In genomic region chr22:49779853-49780271, GRCh38 we compare ENCODE assay signal across 30 cellular contexts. TPM values are rescaled to one million over a fixed set of nuclear protein-coding genes. Genes with fewer than 3 reads are reported as not detected.
DNase-seq lines count a peak whose midpoint lies in the region; ATAC-seq, FAIRE-seq and TF ChIP-seq lines count a peak whose summit lies in the region.
"Had no signal": no experiment of that assay in that cellular context is flagged by ENCODE, and none has a peak within 500 bp of the region (broad histone marks: within the 10 kb centered on the region; RNA-seq: fewer than 3 reads in every experiment).

No MANE protein-coding gene starts in this region.

- ATAC-seq in activated CD8-positive, alpha-beta T cell treated with anti-CD3 and anti-CD28 coated beads for 36 hours = no peak
- ATAC-seq in HG03108 (IDR thresholded peaks at IDR 0.05; ENCODE audit: unreplicated experiment) = no peak
- ATAC-seq: activated T-helper 17 cell treated with anti-CD3 and anti-CD28 coated beads, Interleukin-2, amount 50 U/mL, for 72 hours; effector memory CD8-positive, alpha-beta T cell; stimulated activated naive CD8-positive, alpha-beta T cell treated with anti-CD3 and anti-CD28 coated beads, Interleukin-15, amount 100 ng/mL, for 72 hours had no signal

- FAIRE-seq in kidney (lab: Jason Lieb, UNC) = no peak
- FAIRE-seq: colon, D721Med had no signal

- H3K27ac Mint-ChIP-seq in brain = peak overlapping the region in 3 of 5 experiments; percentile 52 to 84 (median 81)
- no peak overlapping the region for H3K27ac Mint-ChIP-seq in activated CD8-positive, alpha-beta T cell treated with anti-CD3 and anti-CD28 coated beads for 36 hours
- H3K27ac Mint-ChIP-seq: activated B cell treated with CpG ODN at 0.5 μM for 24 hours; activated T-helper 17 cell treated with anti-CD3 and anti-CD28 coated beads, Interleukin-2, amount 50 U/mL, for 72 hours had no signal

- CTCF ChIA-PET in HEK293 (lab: Yijun Ruan, JAX) = interaction anchor here (0.6 kb wide), 1 partner anchor 646 kb away, joined by 4 read pairs; no protein-coding TSS in a partner anchor
- CTCF ChIA-PET in activated CD8-positive, alpha-beta T cell treated with anti-CD3 and anti-CD28 coated beads for 36 hours (lab: Charles Lee) = no interaction called here

- no peak overlapping the region for H3K9ac ChIP-seq in kidney (ENCODE audit: low read length in 2 of 2)

- peaks cover 17% of the 10 kb centered on the region for H3K4me1 Mint-ChIP-seq in brain
- H3K4me1 Mint-ChIP-seq in activated CD8-positive, alpha-beta T cell treated with anti-CD3 and anti-CD28 coated beads for 36 hours (ENCODE audit: low read depth) = peaks cover 12% of the 10 kb centered on the region
- H3K4me1 Mint-ChIP-seq: activated B cell treated with CpG ODN at 0.5 μM for 24 hours; activated T-helper 17 cell treated with anti-CD3 and anti-CD28 coated beads, Interleukin-2, amount 50 U/mL, for 72 hours had no signal

- intact Hi-C loops in kidney (cut with DNase I) = no loop called here
- intact Hi-C loops in activated CD8-positive, alpha-beta T cell treated with anti-CD3 and anti-CD28 coated beads for 36 hours (cut with micrococcal nuclease) = no loop called here

- H3K27me3 Mint-ChIP-seq in brain = no peaks in the 10 kb centered on the region
- no peaks in the 10 kb centered on the region for H3K27me3 Mint-ChIP-seq in activated CD8-positive, alpha-beta T cell treated with anti-CD3 and anti-CD28 coated beads for 36 hours
- H3K27me3 Mint-ChIP-seq: activated B cell treated with CpG ODN at 0.5 μM for 24 hours; activated T-helper 17 cell treated with anti-CD3 and anti-CD28 coated beads, Interleukin-2, amount 50 U/mL, for 72 hours; effector memory CD8-positive, alpha-beta T cell; stimulated activated naive CD8-positive, alpha-beta T cell treated with anti-CD3 and anti-CD28 coated beads, Interleukin-15, amount 100 ng/mL, for 72 hours had no signal

- TF ChIP-seq CTCF in HEK293 (tag by site-specific recombination; IDR thresholded peaks at IDR 0.05) = no peak
- no peak for TF ChIP-seq CTCF in brain (conservative IDR thresholded peaks at IDR 0.05)
- TF ChIP-seq CTCF in kidney (IDR thresholded peaks at IDR 0.05; ENCODE audit: borderline replicate concordance, extremely low read depth, insufficient read depth) = no peak
- TF ChIP-seq CTCF in retinal pigment epithelial cell (conservative IDR thresholded peaks at IDR 0.05; ENCODE audit: low read depth, low read length) = peak; percentile 9
- no peak for TF ChIP-seq CTCF in activated CD8-positive, alpha-beta T cell treated with anti-CD3 and anti-CD28 coated beads for 36 hours (IDR thresholded peaks at IDR 0.05)

- H3K9me3 Mint-ChIP-seq in brain = no peaks in the 10 kb centered on the region
- no peaks in the 10 kb centered on the region for H3K9me3 Mint-ChIP-seq in activated CD8-positive, alpha-beta T cell treated with anti-CD3 and anti-CD28 coated beads for 36 hours
- H3K9me3 Mint-ChIP-seq: activated B cell treated with CpG ODN at 0.5 μM for 24 hours; activated naive CD4-positive, alpha-beta T cell treated with anti-CD3 and anti-CD28 coated beads, Interleukin-2, amount 50 U/mL, for 72 hours; activated T-helper 17 cell treated with anti-CD3 and anti-CD28 coated beads, Interleukin-2, amount 50 U/mL, for 72 hours; effector memory CD8-positive, alpha-beta T cell; H9; stimulated activated naive CD8-positive, alpha-beta T cell treated with anti-CD3 and anti-CD28 coated beads, Interleukin-15, amount 100 ng/mL, for 72 hours had no signal

- H3K9me3 ChIP-seq in HEK293 (ENCODE audit: control insufficient read depth, insufficient read depth, low read depth, low read length) = no peaks in the 10 kb centered on the region
- no peaks in the 10 kb centered on the region for H3K9me3 ChIP-seq in kidney (ENCODE audit: control insufficient read depth in 1 of 2, low read length in 2 of 2)
- H3K9me3 ChIP-seq: esophagus muscularis mucosa, tibial nerve had no signal

- peaks cover 44% of the 10 kb centered on the region for H3K36me3 Mint-ChIP-seq in brain
- H3K36me3 Mint-ChIP-seq in activated CD8-positive, alpha-beta T cell treated with anti-CD3 and anti-CD28 coated beads for 36 hours (ENCODE audit: low read depth) = peaks cover 9% of the 10 kb centered on the region

- peak; percentile 75 for DNase-seq in kidney
- peak; percentile 64 for DNase-seq in retinal pigment epithelial cell (ENCODE audit: low read depth)
- DNase-seq in epidermal melanocyte (ENCODE audit: insufficient read length, low spot score) = no peak
- DNase-seq in activated CD8-positive, alpha-beta T cell treated with anti-CD3 and anti-CD28 coated beads for 36 hours = no peak
- DNase-seq in NCI-H1105 (lab: John Stamatoyannopoulos, UW) = no peak
- DNase-seq: activated B cell treated with CpG ODN at 0.5 μM for 24 hours; activated CD4-positive, alpha-beta T cell treated with anti-CD3 and anti-CD28 coated beads, Interleukin-2, amount 50 U/mL, for 48 hours; activated CD8-positive, alpha-beta memory T cell treated with anti-CD3 and anti-CD28 coated beads, Interleukin-2, amount 50 U/mL, for 48 hours; effector memory CD8-positive, alpha-beta T cell; foreskin melanocyte; H9; IMR-90; NCI-H1092 treated with DMSO at 0.1 percent for 48 hours; NCI-H2081 treated with DMSO at 0.1 percent for 48 hours; NCI-H446; NCI-H82; RPMI8226; stimulated activated CD4-positive, alpha-beta T cell treated with anti-CD3 and anti-CD28 coated beads, Interleukin-15, amount 100 ng/mL, for 24 hours; stimulated activated naive CD8-positive, alpha-beta T cell treated with anti-CD3 and anti-CD28 coated beads, Interleukin-15, amount 100 ng/mL, for 72 hours; T1000 had no signal

- peaks cover 7 to 91% of the 10 kb centered on the region in 2 experiments for H3K36me3 ChIP-seq in HEK293 (ENCODE audit: control insufficient read depth in 2 of 2, insufficient read depth in 1 of 2, low read length in 2 of 2)
- H3K36me3 ChIP-seq in kidney (ENCODE audit: control insufficient read depth in 1 of 2, insufficient read depth in 2 of 2, low read length in 2 of 2) = peaks cover 27 to 29% of the 10 kb centered on the region in 2 donors

- 0 out of 2 replicates have a peak overlapping the region, but pooled peaks have one; percentile 30 for H3K27ac ChIP-seq in HEK293 (ENCODE audit: extremely low read depth, low read depth, low read length)
- H3K27ac ChIP-seq in kidney (ENCODE audit: low read depth in 2 of 2, low read length in 2 of 2) = no peak overlapping the region
- H3K27ac ChIP-seq: C4-2B, esophagus muscularis mucosa, tibial nerve had no signal

- POLR2A ChIA-PET in HEK293 (lab: Yijun Ruan, JAX) = no interaction called here
- POLR2A ChIA-PET in activated CD8-positive, alpha-beta T cell treated with anti-CD3 and anti-CD28 coated beads for 36 hours (lab: Charles Lee) = no interaction called here

- no peak overlapping the region for H3K4me3 ChIP-seq in HEK293 (ENCODE audit: low read depth, low read length)
- H3K4me3 ChIP-seq in kidney (ENCODE audit: low read length in 2 of 2) = no peak overlapping the region
- H3K4me3 ChIP-seq in retinal pigment epithelial cell (ENCODE audit: low read length) = no peak overlapping the region
- H3K4me3 ChIP-seq: esophagus muscularis mucosa, tibial nerve had no signal

- H3K4me3 Mint-ChIP-seq in brain = no peak overlapping the region
- H3K4me3 Mint-ChIP-seq in activated CD8-positive, alpha-beta T cell treated with anti-CD3 and anti-CD28 coated beads for 36 hours = no peak overlapping the region
- H3K4me3 Mint-ChIP-seq: activated B cell treated with CpG ODN at 0.5 μM for 24 hours; activated T-helper 17 cell treated with anti-CD3 and anti-CD28 coated beads, Interleukin-2, amount 50 U/mL, for 72 hours; H9; stimulated activated naive CD8-positive, alpha-beta T cell treated with anti-CD3 and anti-CD28 coated beads, Interleukin-15, amount 100 ng/mL, for 72 hours had no signal

- H3K4me1 ChIP-seq in HEK293 (ENCODE audit: control insufficient read depth, insufficient read depth, low read length) (no peaks in the 10 kb centered on the region), kidney (ENCODE audit: control insufficient read depth in 1 of 2, insufficient read depth in 1 of 2, low read depth in 1 of 2, low read length in 2 of 2) (peaks cover 0 to 2% of the 10 kb centered on the region in 2 donors)

TF ChIP-seq in HEK293, 187 proteins besides CTCF, POLR2A, EP300 and RAD21 (continues in another document):
- TF ChIP-seq ZFP41 (tag by site-specific recombination; IDR thresholded peaks at IDR 0.05; ENCODE audit: borderline replicate concordance) = no peak
- TF ChIP-seq ZNF629 (tag by site-specific recombination; IDR thresholded peaks at IDR 0.05) = no peak
- TF ChIP-seq ZNF623 (tag by site-specific recombination; IDR thresholded peaks at IDR 0.05) = no peak
- TF ChIP-seq WT1 (tag by site-specific recombination; IDR thresholded peaks at IDR 0.05) = no peak
- no peak for TF ChIP-seq ZNF645 (tag by site-specific recombination; IDR thresholded peaks at IDR 0.05)
- no peak for TF ChIP-seq ZBTB1 (tag by site-specific recombination; IDR thresholded peaks at IDR 0.05)
- TF ChIP-seq, protein P1, sequence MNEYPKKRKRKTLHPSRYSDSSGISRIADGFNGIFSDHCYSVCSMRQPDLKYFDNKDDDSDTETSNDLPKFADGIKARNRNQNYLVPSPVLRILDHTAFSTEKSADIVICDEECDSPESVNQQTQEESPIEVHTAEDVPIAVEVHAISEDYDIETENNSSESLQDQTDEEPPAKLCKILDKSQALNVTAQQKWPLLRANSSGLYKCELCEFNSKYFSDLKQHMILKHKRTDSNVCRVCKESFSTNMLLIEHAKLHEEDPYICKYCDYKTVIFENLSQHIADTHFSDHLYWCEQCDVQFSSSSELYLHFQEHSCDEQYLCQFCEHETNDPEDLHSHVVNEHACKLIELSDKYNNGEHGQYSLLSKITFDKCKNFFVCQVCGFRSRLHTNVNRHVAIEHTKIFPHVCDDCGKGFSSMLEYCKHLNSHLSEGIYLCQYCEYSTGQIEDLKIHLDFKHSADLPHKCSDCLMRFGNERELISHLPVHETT (tag by site-specific recombination; IDR thresholded peaks at IDR 0.05) = no peak

RNA-seq across cellular contexts. Expression of gene BRD1, which starts 47.8 kb away (rescaled TPM):
- polyA plus RNA-seq in brain (ENCODE audit: insufficient read depth, low read depth, low replicate concordance) (22.4 TPM), kidney (ENCODE audit: insufficient read depth, low read depth, low replicate concordance) (8.1 TPM)
- 40.5 TPM for total RNA-seq in kidney
- total RNA-seq in activated CD8-positive, alpha-beta T cell treated with anti-CD3 and anti-CD28 coated beads for 36 hours = 10 to 100 TPM; 24.5 to 29.0 TPM

Comparison
In these comparisons a context has a peak if more than half of its experiments do, and no peak if none do; other contexts are left out.
1. DNase-seq: peak in kidney (single experiment) and retinal pigment epithelial cell (single experiment); none in epidermal melanocyte (single experiment), activated CD8-positive, alpha-beta T cell treated with anti-CD3 and anti-CD28 coated beads for 36 hours (single experiment) and NCI-H1105 (single experiment).